8 cellular contexts compared by ENCODE assay signal in the genomic region with DNA sequence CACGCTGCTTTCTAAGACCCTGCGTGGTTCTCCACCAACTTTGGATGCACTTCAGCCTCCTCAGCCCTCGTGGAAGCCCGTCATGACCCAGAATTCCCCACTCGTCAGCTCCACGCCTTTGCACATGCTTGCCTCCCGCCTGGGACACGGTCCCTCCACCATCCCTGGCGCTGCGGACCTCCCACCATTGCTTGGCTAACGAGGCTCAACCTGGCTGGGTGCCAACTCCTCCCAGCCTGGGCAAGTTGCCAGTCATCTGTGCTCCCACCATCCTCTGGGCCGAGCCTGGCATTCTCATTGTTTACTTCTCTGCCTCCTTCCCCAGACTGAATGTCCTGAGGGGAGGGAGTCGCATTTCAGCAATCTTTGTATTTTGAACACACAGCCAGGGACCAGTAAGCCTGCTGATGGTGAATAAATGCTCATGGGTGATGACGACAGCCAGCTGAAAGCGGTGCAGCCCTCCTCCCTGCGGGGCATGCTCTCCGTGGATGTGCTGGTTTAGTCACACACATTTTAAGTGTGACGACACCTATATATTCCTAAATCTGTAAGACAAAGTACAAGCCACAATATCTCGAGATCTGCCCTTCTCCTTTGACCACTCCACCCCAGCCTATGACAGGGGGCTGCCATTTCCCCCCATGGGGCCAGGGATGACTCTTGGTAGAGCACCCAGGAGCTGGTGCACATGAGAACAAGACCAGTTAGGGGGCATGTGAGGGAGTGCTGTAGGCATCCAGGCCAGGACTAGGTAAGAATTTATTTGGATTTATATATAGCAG. TPM values are rescaled to one million over a fixed set of nuclear protein-coding genes. Genes with fewer than 3 reads are reported as not detected.
A peak's percentile ranks its signal among the peaks of the same experiment; 100 is the strongest.
DNase-seq lines count a peak whose midpoint lies in the region; ATAC-seq and TF ChIP-seq lines count a peak whose summit lies in the region.

No MANE protein-coding gene starts in this region.

- no peaks in the 10 kb centered on the region for H3K4me1 ChIP-seq in prostate gland (replicated peaks)

- no peak for TF ChIP-seq CTCF in prostate gland (IDR thresholded peaks at IDR 0.05)

- no peak overlapping the region for H3K4me3 Mint-ChIP-seq in activated naive CD8-positive, alpha-beta T cell

- H3K4me3 ChIP-seq in prostate gland = no peak overlapping the region

- H3K27ac ChIP-seq in prostate gland = peak overlapping the region; percentile 1 to 10

- 16% methylated on average over 19 of the region's 19 CpGs for WGBS in prostate gland

- peaks cover 15% of the 10 kb centered on the region for H3K36me3 Mint-ChIP-seq in activated naive CD8-positive, alpha-beta T cell

- no peaks in the 10 kb centered on the region for H3K9me3 ChIP-seq in prostate gland

- peaks cover 3% of the 10 kb centered on the region for H3K27me3 Mint-ChIP-seq in activated naive CD8-positive, alpha-beta T cell

- peaks cover 12% of the 10 kb centered on the region for H3K9me3 Mint-ChIP-seq in activated naive CD8-positive, alpha-beta T cell (ENCODE audit: low read depth)

- H3K36me3 ChIP-seq in prostate gland = no peaks in the 10 kb centered on the region

- peak; percentile 20 for ATAC-seq in GM18861 (IDR thresholded peaks at IDR 0.05; ENCODE audit: unreplicated experiment)
- peak; percentile 40 for ATAC-seq in HG02981 (IDR thresholded peaks at IDR 0.05; ENCODE audit: unreplicated experiment)

- DNase-seq in AG08395 (ENCODE audit: low spot score) (peak; percentile 75), NCI-H2081 (lab: John Stamatoyannopoulos, UW) (peak; percentile 99 to 100), glomerular visceral epithelial cell (ENCODE audit: extremely low spot score) (peak; percentile 85), prostate gland (ENCODE audit: low spot score) (peak; percentile 58), GF-D8 (lab: John Stamatoyannopoulos, UW) (no peak)

- peaks cover 25% of the 10 kb centered on the region for H3K4me1 Mint-ChIP-seq in activated naive CD8-positive, alpha-beta T cell (ENCODE audit: low read depth)

- no peaks in the 10 kb centered on the region for H3K27me3 ChIP-seq in prostate gland (replicated peaks; ENCODE audit: insufficient read depth)

- H3K27ac Mint-ChIP-seq in activated naive CD8-positive, alpha-beta T cell = peak overlapping the region; percentile 22

- TF ChIP-seq POLR2A in prostate gland (IDR thresholded peaks at IDR 0.05) = no peak

- intact Hi-C loops in prostate gland (cut with DNase I) = loop anchor here (1.0 kb wide), 1 partner anchor 34 kb away; no protein-coding TSS in a partner anchor

RNA-seq across cellular contexts. Expression of a gene that starts 37.6 kb away (rescaled TPM):
- 1 to 10 TPM; 4.1 to 7.4 TPM for total RNA-seq in prostate gland
